Comparison of ENCODE assay signal across 16 cellular contexts in the genomic region with DNA sequence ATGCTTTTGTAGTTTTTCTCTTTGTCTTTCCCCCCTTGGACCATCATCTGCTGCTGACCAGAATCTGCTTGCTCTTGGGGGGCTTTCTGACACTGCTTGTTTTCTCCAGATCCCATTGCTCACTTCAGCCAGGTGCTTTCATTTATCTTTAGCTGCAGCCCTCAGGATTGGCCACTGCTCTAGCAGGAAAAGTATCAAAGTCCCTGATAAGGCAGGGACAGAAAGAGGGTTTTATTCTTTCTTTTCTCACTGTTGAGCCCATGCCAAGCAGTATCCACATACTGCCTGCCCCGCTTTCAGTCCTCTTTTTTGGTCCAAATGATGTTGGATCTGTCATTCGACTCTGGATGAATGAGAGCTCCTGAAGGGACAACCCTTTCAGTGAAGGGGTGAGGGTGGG.
"Had no signal": no experiment of that assay in that cellular context is flagged by ENCODE, and none has a peak within 500 bp of the region (broad histone marks: within the 10 kb centered on the region; RNA-seq: fewer than 3 reads in every experiment).

No MANE protein-coding gene starts in this region.

- H3K27me3 ChIP-seq: hepatocyte had no signal

- DNase-seq: dermis blood vessel endothelial cell; dorsolateral prefrontal cortex; effector CD4-positive, alpha-beta T cell; effector memory CD4-positive, alpha-beta T cell; foreskin keratinocyte; heart left ventricle; hypothalamus; left cardiac atrium; left ventricle myocardium inferior; lower lobe of right lung; mesenchymal stem cell; mucosa of descending colon had no signal

- H3K27ac ChIP-seq: coronary artery, dorsolateral prefrontal cortex, esophagus muscularis mucosa, foreskin keratinocyte, gastroesophageal sphincter, heart left ventricle, hepatocyte, left ventricle myocardium inferior, lower lobe of right lung had no signal

- H3K9me3 ChIP-seq: esophagus muscularis mucosa, gastroesophageal sphincter, heart left ventricle, left ventricle myocardium inferior, lower lobe of right lung, mucosa of descending colon had no signal

- ATAC-seq: foreskin keratinocyte, gastroesophageal sphincter, heart left ventricle, left cardiac atrium, lower lobe of right lung, mucosa of descending colon had no signal

- H3K79me2 ChIP-seq: hepatocyte had no signal

- H3K4me1 ChIP-seq: esophagus muscularis mucosa, foreskin keratinocyte, gastroesophageal sphincter, heart left ventricle, left ventricle myocardium inferior, lower lobe of right lung had no signal

- H2AFZ ChIP-seq: hepatocyte had no signal

- H3K36me3 ChIP-seq: esophagus muscularis mucosa, gastroesophageal sphincter, heart left ventricle, left ventricle myocardium inferior, lower lobe of right lung had no signal

- H3K4me2 ChIP-seq: hepatocyte had no signal

- H3K4me3 ChIP-seq: coronary artery, dorsolateral prefrontal cortex, esophagus muscularis mucosa, gastroesophageal sphincter, heart left ventricle, hepatocyte, left ventricle myocardium inferior, lower lobe of right lung, mucosa of descending colon had no signal
